ENCODE assay signal across 8 cellular contexts in genomic region chr12:45388545-45388944, GRCh38.
DNase-seq lines count a peak whose midpoint lies in the region; ATAC-seq, FAIRE-seq and TF ChIP-seq lines count a peak whose summit lies in the region.

No MANE protein-coding gene starts in this region.

- peaks cover 7% of the 10 kb centered on the region for H3K9me3 Mint-ChIP-seq in nephron

- FAIRE-seq in endometrium (lab: Jason Lieb, UNC), result peak; percentile 46

- ATAC-seq in HG03520 (IDR thresholded peaks at IDR 0.05; ENCODE audit: unreplicated experiment), result no peak
- ATAC-seq in HG02623 (IDR thresholded peaks at IDR 0.05; ENCODE audit: unreplicated experiment), result no peak

- no peak overlapping the region for H3K4me3 Mint-ChIP-seq in nephron

- DNase-seq in GM12865 (ENCODE audit: low read depth) (no peak), NCI-H69 (lab: John Stamatoyannopoulos, UW) (peak; percentile 67)
- no peak for DNase-seq in stimulated activated CD4-positive, alpha-beta T cell treated with anti-CD3 and anti-CD28 coated beads, Interleukin-4, amount 100 ng/mL, for 4 hours
- no peak for DNase-seq in stimulated activated CD4-positive, alpha-beta T cell treated with anti-CD3 and anti-CD28 coated beads, Interleukin-2, amount 100 ng/mL, for 24 hours

- H3K4me1 Mint-ChIP-seq in nephron, result no peaks in the 10 kb centered on the region

- no peak overlapping the region for H3K4me3 ChIP-seq in GM12865 (ENCODE audit: low read depth, low read length)

- H3K36me3 Mint-ChIP-seq in nephron (ENCODE audit: low read depth), result peaks cover 77% of the 10 kb centered on the region

- TF ChIP-seq CTCF in GM12865 (IDR thresholded peaks at IDR 0.05; ENCODE audit: insufficient read depth, low read depth, low read length, missing control alignments) (peak; percentile 29), nephron (IDR thresholded peaks at IDR 0.05; ENCODE audit: unreplicated experiment in 3 of 3) (peak; percentile 54 to 68 (median 60))

- no peaks in the 10 kb centered on the region for H3K27me3 Mint-ChIP-seq in nephron (ENCODE audit: low read depth)

- no peak overlapping the region for H3K27ac Mint-ChIP-seq in nephron
